26 cellular contexts compared by ENCODE assay signal in genomic region chr10:62348029-62348428, GRCh38. TPM values are rescaled to one million over a fixed set of nuclear protein-coding genes. Genes with fewer than 3 reads are reported as not detected.
"Had no signal": no experiment of that assay in that cellular context is flagged by ENCODE, and none has a peak within 500 bp of the region (broad histone marks: within the 10 kb centered on the region; RNA-seq: fewer than 3 reads in every experiment).

No MANE protein-coding gene starts in this region.

- H3K4me1 Mint-ChIP-seq: mesothelial cell of epicardium; naive thymus-derived CD4-positive, alpha-beta T cell; stimulated activated naive B cell treated with anti-CD40 and anti-IgM and Interleukin-4, amounts not matched to agents 10 μg/mL and 1 μg/mL and 100 μg/mL, for 72 hours had no signal

- ATAC-seq: activated CD4-positive, alpha-beta T cell treated with anti-CD3 and anti-CD28 coated beads for 36 hours; activated T-cell treated with anti-CD3 and anti-CD28 coated beads, Interleukin-2, amount 50 U/mL, for 72 hours; left colon; naive thymus-derived CD4-positive, alpha-beta T cell; psoas muscle; stimulated activated naive B cell treated with anti-CD40 and anti-IgM and Interleukin-4, amounts not matched to agents 10 μg/mL and 1 μg/mL and 100 μg/mL, for 72 hours had no signal

- DNase-seq: activated CD4-positive, alpha-beta T cell treated with anti-CD3 and anti-CD28 coated beads for 36 hours; activated CD4-positive, CD25-positive, alpha-beta regulatory T cell; activated naive CD4-positive, alpha-beta T cell treated with anti-CD3 and anti-CD28 coated beads for 36 hours; activated naive CD8-positive, alpha-beta T cell treated with anti-CD3 and anti-CD28 coated beads for 36 hours; activated T-cell treated with anti-CD3 and anti-CD28 coated beads for 4 hours; activated T-cell treated with anti-CD3 and anti-CD28 coated beads, Interleukin-2, amount 50 U/mL, for 72 hours; adrenal gland; brain microvascular endothelial cell; central memory CD4-positive, alpha-beta T cell; glutamatergic neuron; left colon; naive thymus-derived CD4-positive, alpha-beta T cell; nucleus accumbens; psoas muscle; sigmoid colon; stimulated activated CD4-positive, alpha-beta T cell treated with anti-CD3 and anti-CD28 coated beads, Interleukin-1b, Interleukin-23, amount 100 ng/mL, for 48 hours; stimulated activated naive B cell treated with anti-CD40 and anti-IgM and Interleukin-4, amounts not matched to agents 10 μg/mL and 1 μg/mL and 100 μg/mL, for 72 hours; stomach; T-helper 1 cell; thyroid gland had no signal

- H3K4me3 ChIP-seq: adrenal gland, esophagus muscularis mucosa, psoas muscle, sigmoid colon, smooth muscle cell, stomach, thyroid gland had no signal

- H3K27ac ChIP-seq: adrenal gland, brain microvascular endothelial cell, esophagus muscularis mucosa, parathyroid adenoma, psoas muscle, sigmoid colon, stomach, thyroid gland had no signal

- H3K36me3 ChIP-seq: adrenal gland, brain microvascular endothelial cell, esophagus muscularis mucosa, sigmoid colon, stomach, thyroid gland had no signal

- H3K9ac ChIP-seq: parathyroid adenoma had no signal

- H3K4me2 ChIP-seq: smooth muscle cell had no signal

- H3K27me3 ChIP-seq: adrenal gland, brain microvascular endothelial cell, esophagus muscularis mucosa, sigmoid colon, stomach, thyroid gland had no signal

- H3K9me3 ChIP-seq: adrenal gland, thyroid gland had no signal

- H3K4me1 ChIP-seq: adrenal gland, esophagus muscularis mucosa, parathyroid adenoma, psoas muscle, sigmoid colon, stomach, thyroid gland had no signal

- H3K79me2 ChIP-seq: parathyroid adenoma had no signal

- H2AFZ ChIP-seq: parathyroid adenoma had no signal

- H3K4me3 Mint-ChIP-seq: activated CD4-positive, alpha-beta T cell treated with anti-CD3 and anti-CD28 coated beads for 36 hours; activated naive CD4-positive, alpha-beta T cell treated with anti-CD3 and anti-CD28 coated beads for 36 hours; activated naive CD8-positive, alpha-beta T cell treated with anti-CD3 and anti-CD28 coated beads for 36 hours; activated T-cell treated with anti-CD3 and anti-CD28 coated beads, Interleukin-2, amount 50 U/mL, for 72 hours; mesothelial cell of epicardium; naive thymus-derived CD4-positive, alpha-beta T cell; stimulated activated naive B cell treated with anti-CD40 and anti-IgM and Interleukin-4, amounts not matched to agents 10 μg/mL and 1 μg/mL and 100 μg/mL, for 72 hours; T-helper 2 cell treated with Interferon-gamma antibody and Interleukin-4, amounts not matched to agents 5 μg/mL and 100 μg/mL, for 36 hours had no signal

- H3K27ac Mint-ChIP-seq: activated CD4-positive, alpha-beta T cell treated with anti-CD3 and anti-CD28 coated beads for 36 hours; activated naive CD4-positive, alpha-beta T cell treated with anti-CD3 and anti-CD28 coated beads for 36 hours; activated naive CD8-positive, alpha-beta T cell treated with anti-CD3 and anti-CD28 coated beads for 36 hours; activated T-cell treated with anti-CD3 and anti-CD28 coated beads, Interleukin-2, amount 50 U/mL, for 72 hours; mesothelial cell of epicardium; naive thymus-derived CD4-positive, alpha-beta T cell; stimulated activated naive B cell treated with anti-CD40 and anti-IgM and Interleukin-4, amounts not matched to agents 10 μg/mL and 1 μg/mL and 100 μg/mL, for 72 hours; T-helper 2 cell treated with Interferon-gamma antibody and Interleukin-4, amounts not matched to agents 5 μg/mL and 100 μg/mL, for 36 hours had no signal

RNA-seq across cellular contexts. Expression of gene ZNF365, which starts 26.1 kb away (rescaled TPM):
- total RNA-seq: activated naive CD8-positive, alpha-beta T cell treated with anti-CD3 and anti-CD28 coated beads for 36 hours; left colon; mesothelial cell of epicardium had no signal
- polyA plus RNA-seq: liver; naive thymus-derived CD4-positive, alpha-beta T cell had no signal
